Comparison of ENCODE assay signal across 8 cellular contexts in the genomic region with DNA sequence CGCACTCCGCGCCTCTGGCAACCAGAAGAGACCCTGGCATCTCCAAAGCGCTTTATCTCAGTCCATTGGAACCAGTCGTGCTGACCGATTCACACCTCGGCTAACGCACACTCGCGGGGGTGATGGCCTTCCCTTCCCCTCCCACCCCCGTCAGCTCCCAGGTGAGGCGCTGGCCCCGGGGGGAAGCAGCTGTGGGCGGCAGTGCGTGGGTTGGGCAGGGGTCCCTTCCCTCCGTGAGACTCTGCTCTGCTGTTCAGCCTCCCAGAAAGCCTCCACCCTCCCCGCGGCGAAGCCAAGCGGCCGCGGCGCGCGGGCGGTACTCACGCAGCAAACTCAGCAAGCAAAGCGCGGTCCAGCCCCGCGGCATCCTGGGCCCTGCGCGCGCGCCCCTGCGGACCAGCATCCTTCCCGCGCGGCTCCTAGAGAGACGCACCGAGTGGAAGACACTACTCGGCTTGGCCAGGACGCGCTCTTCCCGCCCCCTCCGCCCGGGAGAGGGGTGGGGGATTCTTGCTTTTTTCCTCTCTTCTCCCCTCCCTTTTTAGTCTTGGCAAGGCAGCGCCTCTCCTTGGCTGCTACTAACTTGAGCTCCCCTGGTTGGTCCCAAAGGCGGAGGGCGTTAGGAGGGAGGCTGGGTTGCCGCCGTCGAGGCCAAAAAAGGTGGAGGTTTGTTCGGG. TPM values are rescaled to one million over a fixed set of nuclear protein-coding genes. Genes with fewer than 3 reads are reported as not detected.
DNase-seq lines count a peak whose midpoint lies in the region; ATAC-seq lines count a peak whose summit lies in the region.

Gene CD34 (minus strand): TSS at position 448 of the 677 bp plus-strand sequence. CDS start 45 bp downstream, at position 403.

- peaks cover 17% of the 10 kb centered on the region for H3K4me1 Mint-ChIP-seq in central memory CD8-positive, alpha-beta T cell
- H3K4me1 Mint-ChIP-seq in stimulated activated naive B cell treated with anti-CD40 and anti-IgM and Interleukin-4, amounts not matched to agents 10 μg/mL and 1 μg/mL and 100 μg/mL, for 72 hours, result peaks cover 12 to 28% of the 10 kb centered on the region in 2 donors

- no peaks in the 10 kb centered on the region for H3K9me3 Mint-ChIP-seq in central memory CD8-positive, alpha-beta T cell
- H3K9me3 Mint-ChIP-seq in stimulated activated naive B cell treated with anti-CD40 and anti-IgM and Interleukin-4, amounts not matched to agents 10 μg/mL and 1 μg/mL and 100 μg/mL, for 72 hours, result no peaks in the 10 kb centered on the region

- in situ Hi-C loops in KBM-7 (cut with MboI; ENCODE audit: low pct_unique_long_range_greater_than_20kb, low sequenced_read_pairs), result no loop called here

- peaks cover 2% of the 10 kb centered on the region for H3K36me3 Mint-ChIP-seq in central memory CD8-positive, alpha-beta T cell (ENCODE audit: insufficient read depth)
- H3K36me3 Mint-ChIP-seq in stimulated activated naive B cell treated with anti-CD40 and anti-IgM and Interleukin-4, amounts not matched to agents 10 μg/mL and 1 μg/mL and 100 μg/mL, for 72 hours, result no peaks in the 10 kb centered on the region

- no peak for ATAC-seq in central memory CD8-positive, alpha-beta T cell (replicated peaks; ENCODE audit: extremely low read depth, poor library complexity, severe bottlenecking)
- ATAC-seq in left lobe of liver (peak; percentile 28), HG02763 (IDR thresholded peaks at IDR 0.05; ENCODE audit: unreplicated experiment) (no peak), HG03520 (IDR thresholded peaks at IDR 0.05; ENCODE audit: unreplicated experiment) (no peak)
- ATAC-seq in stimulated activated naive B cell treated with anti-CD40 and anti-IgM and Interleukin-4, amounts not matched to agents 10 μg/mL and 1 μg/mL and 100 μg/mL, for 72 hours (replicated peaks), result peak; percentile 67 to 74

- H3K27me3 Mint-ChIP-seq in central memory CD8-positive, alpha-beta T cell, result peaks cover 83% of the 10 kb centered on the region
- H3K27me3 Mint-ChIP-seq in stimulated activated naive B cell treated with anti-CD40 and anti-IgM and Interleukin-4, amounts not matched to agents 10 μg/mL and 1 μg/mL and 100 μg/mL, for 72 hours, result peaks cover 65 to 66% of the 10 kb centered on the region in 2 donors

- DNase-seq in AG08396 (ENCODE audit: low spot score), result peak; percentile 34
- DNase-seq in KBM-7, result peak; percentile 72
- DNase-seq in central memory CD8-positive, alpha-beta T cell (ENCODE audit: low spot score in 2 of 2), result no peak
- DNase-seq in left lobe of liver (ENCODE audit: low spot score), result no peak
- DNase-seq in stimulated activated naive B cell treated with anti-CD40 and anti-IgM and Interleukin-4, amounts not matched to agents 10 μg/mL and 1 μg/mL and 100 μg/mL, for 72 hours, result no peak
- no peak for DNase-seq in occipital lobe (lab: John Stamatoyannopoulos, UW)

- H3K27ac Mint-ChIP-seq in central memory CD8-positive, alpha-beta T cell (ENCODE audit: low read depth), result no peak within 1 kb of the TSS
- no peak within 1 kb of the TSS for H3K27ac Mint-ChIP-seq in stimulated activated naive B cell treated with anti-CD40 and anti-IgM and Interleukin-4, amounts not matched to agents 10 μg/mL and 1 μg/mL and 100 μg/mL, for 72 hours

- H3K4me3 Mint-ChIP-seq in central memory CD8-positive, alpha-beta T cell, result peak within 1 kb of the TSS; percentile 14
- peak within 1 kb of the TSS; percentile 42 to 84 for H3K4me3 Mint-ChIP-seq in stimulated activated naive B cell treated with anti-CD40 and anti-IgM and Interleukin-4, amounts not matched to agents 10 μg/mL and 1 μg/mL and 100 μg/mL, for 72 hours

RNA-seq across cellular contexts. Expression of gene CD34, which starts in this region (rescaled TPM):
- total RNA-seq in left lobe of liver, result 1.1 TPM
- 1.6 TPM for total RNA-seq in occipital lobe

Comparison
In these comparisons a context has a peak if more than half of its experiments do, and no peak if none do; other contexts are left out.
1. DNase-seq: peak in AG08396 (single experiment) and KBM-7 (single experiment); none in central memory CD8-positive, alpha-beta T cell (0 of 2), left lobe of liver (single experiment), stimulated activated naive B cell treated with anti-CD40 and anti-IgM and Interleukin-4, amounts not matched to agents 10 μg/mL and 1 μg/mL and 100 μg/mL, for 72 hours (single experiment) and occipital lobe (single experiment).
2. ATAC-seq: peak in left lobe of liver (single experiment) and stimulated activated naive B cell treated with anti-CD40 and anti-IgM and Interleukin-4, amounts not matched to agents 10 μg/mL and 1 μg/mL and 100 μg/mL, for 72 hours (2 of 2); none in central memory CD8-positive, alpha-beta T cell (single experiment), HG02763 (single experiment) and HG03520 (single experiment).